8 cellular contexts compared by ENCODE assay signal in the genomic region with DNA sequence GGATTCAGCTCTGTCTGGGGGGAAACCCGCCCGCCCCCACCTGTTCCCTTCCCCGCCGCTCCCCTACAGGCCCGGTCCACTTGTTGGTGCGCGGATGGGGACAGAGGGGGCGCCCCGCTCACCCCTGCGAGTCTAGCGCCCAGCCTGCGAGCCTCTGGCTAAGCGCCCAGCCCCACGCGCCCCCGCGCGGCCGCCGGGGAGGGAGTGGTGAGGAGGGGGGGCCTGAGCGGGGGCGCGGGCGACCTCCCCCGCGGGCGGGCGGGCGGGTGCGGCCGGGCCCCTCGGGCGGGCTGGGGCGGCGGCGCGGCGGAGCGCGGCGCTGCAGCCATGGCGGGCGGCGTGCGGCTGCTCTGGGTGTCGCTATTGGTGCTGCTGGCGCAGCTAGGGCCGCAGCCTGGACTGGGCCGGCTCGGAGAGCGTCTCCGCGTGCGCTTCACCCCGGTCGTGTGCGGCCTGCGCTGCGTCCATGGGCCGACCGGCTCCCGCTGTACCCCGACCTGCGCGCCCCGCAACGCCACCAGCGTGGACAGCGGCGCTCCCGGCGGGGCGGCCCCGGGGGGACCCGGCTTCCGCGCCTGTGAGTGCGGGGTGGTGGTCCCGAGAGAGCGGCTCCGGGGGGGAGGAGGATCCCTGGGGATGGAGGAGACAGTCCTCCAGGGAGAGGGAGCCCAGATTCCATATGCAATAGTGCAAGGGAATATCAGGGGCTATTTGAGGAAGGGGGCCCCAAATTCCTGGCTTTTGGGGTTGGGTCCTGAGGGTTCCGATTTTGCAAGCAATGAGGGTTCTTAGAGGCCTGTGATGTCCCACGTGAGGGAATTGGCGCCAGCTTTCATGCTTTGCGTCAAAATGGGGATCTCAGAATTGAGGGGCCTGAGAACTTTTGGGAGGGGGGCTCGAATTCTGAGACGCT. TPM values are rescaled to one million over a fixed set of nuclear protein-coding genes. Genes with fewer than 3 reads are reported as not detected.
DNase-seq lines count a peak whose midpoint lies in the region; ATAC-seq and TF ChIP-seq lines count a peak whose summit lies in the region.

A gene with protein sequence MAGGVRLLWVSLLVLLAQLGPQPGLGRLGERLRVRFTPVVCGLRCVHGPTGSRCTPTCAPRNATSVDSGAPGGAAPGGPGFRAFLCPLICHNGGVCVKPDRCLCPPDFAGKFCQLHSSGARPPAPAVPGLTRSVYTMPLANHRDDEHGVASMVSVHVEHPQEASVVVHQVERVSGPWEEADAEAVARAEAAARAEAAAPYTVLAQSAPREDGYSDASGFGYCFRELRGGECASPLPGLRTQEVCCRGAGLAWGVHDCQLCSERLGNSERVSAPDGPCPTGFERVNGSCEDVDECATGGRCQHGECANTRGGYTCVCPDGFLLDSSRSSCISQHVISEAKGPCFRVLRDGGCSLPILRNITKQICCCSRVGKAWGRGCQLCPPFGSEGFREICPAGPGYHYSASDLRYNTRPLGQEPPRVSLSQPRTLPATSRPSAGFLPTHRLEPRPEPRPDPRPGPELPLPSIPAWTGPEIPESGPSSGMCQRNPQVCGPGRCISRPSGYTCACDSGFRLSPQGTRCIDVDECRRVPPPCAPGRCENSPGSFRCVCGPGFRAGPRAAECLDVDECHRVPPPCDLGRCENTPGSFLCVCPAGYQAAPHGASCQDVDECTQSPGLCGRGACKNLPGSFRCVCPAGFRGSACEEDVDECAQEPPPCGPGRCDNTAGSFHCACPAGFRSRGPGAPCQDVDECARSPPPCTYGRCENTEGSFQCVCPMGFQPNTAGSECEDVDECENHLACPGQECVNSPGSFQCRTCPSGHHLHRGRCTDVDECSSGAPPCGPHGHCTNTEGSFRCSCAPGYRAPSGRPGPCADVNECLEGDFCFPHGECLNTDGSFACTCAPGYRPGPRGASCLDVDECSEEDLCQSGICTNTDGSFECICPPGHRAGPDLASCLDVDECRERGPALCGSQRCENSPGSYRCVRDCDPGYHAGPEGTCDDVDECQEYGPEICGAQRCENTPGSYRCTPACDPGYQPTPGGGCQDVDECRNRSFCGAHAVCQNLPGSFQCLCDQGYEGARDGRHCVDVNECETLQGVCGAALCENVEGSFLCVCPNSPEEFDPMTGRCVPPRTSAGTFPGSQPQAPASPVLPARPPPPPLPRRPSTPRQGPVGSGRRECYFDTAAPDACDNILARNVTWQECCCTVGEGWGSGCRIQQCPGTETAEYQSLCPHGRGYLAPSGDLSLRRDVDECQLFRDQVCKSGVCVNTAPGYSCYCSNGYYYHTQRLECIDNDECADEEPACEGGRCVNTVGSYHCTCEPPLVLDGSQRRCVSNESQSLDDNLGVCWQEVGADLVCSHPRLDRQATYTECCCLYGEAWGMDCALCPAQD (N-terminal part only) (plus strand): TSS at position 309 of the 913 bp plus-strand sequence. CDS start 19 bp downstream, at position 328.

- H3K9me3 ChIP-seq in right atrium auricular region, result no peaks in the 10 kb centered on the region

- H3K27ac Mint-ChIP-seq in activated naive CD8-positive, alpha-beta T cell, result no peak within 1 kb of the TSS

- peaks cover 54% of the 10 kb centered on the region for H3K4me1 Mint-ChIP-seq in activated naive CD8-positive, alpha-beta T cell (ENCODE audit: low read depth)

- TF ChIP-seq CTCF in right atrium auricular region (IDR thresholded peaks at IDR 0.05), result peak in 1 of 2 donors; percentile 23

- peaks cover 5% of the 10 kb centered on the region in 2 donors for H3K27me3 ChIP-seq in right atrium auricular region

- H3K27ac ChIP-seq in right atrium auricular region, result peak within 1 kb of the TSS; percentile 83 to 86

- peaks cover 14% of the 10 kb centered on the region for H3K27me3 Mint-ChIP-seq in activated naive CD8-positive, alpha-beta T cell

- H3K9me3 Mint-ChIP-seq in activated naive CD8-positive, alpha-beta T cell (ENCODE audit: low read depth), result no peaks in the 10 kb centered on the region

- H3K36me3 ChIP-seq in right atrium auricular region, result no peaks in the 10 kb centered on the region

- H3K4me1 ChIP-seq in right atrium auricular region, result peaks cover 0 to 95% of the 10 kb centered on the region in 2 donors

- peak within 1 kb of the TSS; percentile 31 for H3K4me3 ChIP-seq in Jurkat, Clone E6-1 (ENCODE audit: low read length)
- H3K4me3 ChIP-seq in right atrium auricular region, result peak within 1 kb of the TSS; percentile 57 to 64

- peak within 1 kb of the TSS; percentile 74 for H3K4me3 Mint-ChIP-seq in activated naive CD8-positive, alpha-beta T cell

- no peak for ATAC-seq in HG03571 (IDR thresholded peaks at IDR 0.05; ENCODE audit: unreplicated experiment)

- no peak for DNase-seq in Caki2 (ENCODE audit: low read depth)
- DNase-seq in Jurkat, Clone E6-1 (ENCODE audit: low read depth, low spot score), result no peak
- DNase-seq in right atrium auricular region (ENCODE audit: low spot score), result no peak
- no peak for DNase-seq in renal cortical epithelial cell (ENCODE audit: low read depth)
- DNase-seq in germinal center (ENCODE audit: low spot score), result no peak
- DNase-seq in DMS114 treated with DMSO at 0.1 percent for 48 hours (lab: John Stamatoyannopoulos, UW; ENCODE audit: unreplicated experiment), result no peak

- H3K36me3 Mint-ChIP-seq in activated naive CD8-positive, alpha-beta T cell, result no peaks in the 10 kb centered on the region

- in situ Hi-C loops in Caki2 (cut with HindIII; ENCODE audit: low pct_unique_long_range_greater_than_20kb, low sequenced_read_pairs), result no loop called here

RNA-seq across cellular contexts. Expression of the gene that starts here (rescaled TPM):
- total RNA-seq in Caki2 (2014; rRNA removed; shearing (Covaris generic); ENCODE audit: low replicate concordance), result 47.7 and 129 TPM in 2 replicates
- polyA plus RNA-seq in Jurkat, Clone E6-1 (2012; ENCODE audit: insufficient read depth, insufficient read length), result 72.0 TPM
- total RNA-seq in right atrium auricular region (100 to 1,000 TPM; 152 to 257 TPM), renal cortical epithelial cell (14.9 and 15.5 TPM in 2 replicates)
